In genomic region chr17:67992541-67993152, GRCh38 we compare ENCODE assay signal across 8 cellular contexts. TPM values are rescaled to one million over a fixed set of nuclear protein-coding genes. Genes with fewer than 3 reads are reported as not detected.
A peak's percentile ranks its signal among the peaks of the same experiment; 100 is the strongest.
DNase-seq lines count a peak whose midpoint lies in the region; ATAC-seq, FAIRE-seq and TF ChIP-seq lines count a peak whose summit lies in the region.

No MANE protein-coding gene starts in this region.

- H3K36me3 Mint-ChIP-seq in activated T-helper 2 cell treated with anti-CD3 and anti-CD28 coated beads, Interferon-gamma antibody, Interleukin-2, Interleukin-4, amounts not matched to agents 10 μg/mL and 5 μg/mL and 100 μg/mL, durations not matched to agents 14 hours and 24 hours and 36 hours (ENCODE audit: low read depth) = peaks cover 13% of the 10 kb centered on the region

- peaks cover 33% of the 10 kb centered on the region for H3K4me1 Mint-ChIP-seq in activated T-helper 2 cell treated with anti-CD3 and anti-CD28 coated beads, Interferon-gamma antibody, Interleukin-2, Interleukin-4, amounts not matched to agents 10 μg/mL and 5 μg/mL and 100 μg/mL, durations not matched to agents 14 hours and 24 hours and 36 hours (ENCODE audit: low read depth)

- H3K4me1 ChIP-seq in BE2C (peaks cover 7% of the 10 kb centered on the region), HCT116 (ENCODE audit: control insufficient read depth in 1 of 2, insufficient read depth in 2 of 2, low read length in 2 of 2) (peaks cover 9 to 27% of the 10 kb centered on the region in 2 experiments), small intestine (ENCODE audit: control insufficient read depth in 2 of 2, insufficient read depth in 1 of 2, low read depth in 1 of 2, low read length in 1 of 2) (peaks cover 0 to 2% of the 10 kb centered on the region in 2 donors)

- H3K27me3 ChIP-seq in BE2C (no peaks in the 10 kb centered on the region), HCT116 (ENCODE audit: insufficient read depth, low read length) (no peaks in the 10 kb centered on the region), small intestine (ENCODE audit: control insufficient read depth in 2 of 2, insufficient read depth in 2 of 2, low read length in 2 of 2) (no peaks in the 10 kb centered on the region)

- no peak for FAIRE-seq in small intestine (lab: Jason Lieb, UNC)

- no peaks in the 10 kb centered on the region for H3K36me3 ChIP-seq in BE2C
- peaks cover 0 to 3% of the 10 kb centered on the region in 2 experiments; a peak in 1 of 4 replicates for H3K36me3 ChIP-seq in HCT116 (ENCODE audit: control insufficient read depth in 1 of 2, insufficient read depth in 2 of 2, low read length in 2 of 2)
- H3K36me3 ChIP-seq in small intestine (ENCODE audit: control insufficient read depth in 2 of 2, insufficient read depth in 2 of 2, low read length in 2 of 2) = no peaks in the 10 kb centered on the region

- POLR2A ChIA-PET in HCT116 (lab: Charles Lee) = no interaction called here

- no peaks in the 10 kb centered on the region for H3K9me3 Mint-ChIP-seq in activated T-helper 2 cell treated with anti-CD3 and anti-CD28 coated beads, Interferon-gamma antibody, Interleukin-2, Interleukin-4, amounts not matched to agents 10 μg/mL and 5 μg/mL and 100 μg/mL, durations not matched to agents 14 hours and 24 hours and 36 hours

- H3K79me2 ChIP-seq in HCT116 (ENCODE audit: insufficient read depth, low read length) = peaks cover 15% of the 10 kb centered on the region

- CTCF ChIA-PET in HCT116 (lab: Charles Lee) = no interaction called here

- TF ChIP-seq CTCF in BE2C (IDR thresholded peaks at IDR 0.05; ENCODE audit: low read depth, low read length) = no peak
- 0 out of 6 replicates have a peak, but pooled peaks of 1 of the 3 experiments have one; percentile 8 for TF ChIP-seq CTCF in HCT116 (IDR thresholded peaks at IDR 0.05 in 2 of 3, conservative IDR thresholded peaks at IDR 0.05 in 1 of 3; ENCODE audit: borderline replicate concordance in 1 of 3, insufficient read depth in 1 of 3, low read depth in 2 of 3, low read length in 2 of 3)

- H3K27ac ChIP-seq in HCT116 (ENCODE audit: low read depth, low read length) = peak overlapping the region; percentile 99
- H3K27ac ChIP-seq in small intestine (ENCODE audit: low read depth in 1 of 2, low read length in 1 of 2) = peak overlapping the region; percentile 84 to 90

- no peaks in the 10 kb centered on the region for H3K9me2 ChIP-seq in HCT116 (ENCODE audit: insufficient read depth)

- TF ChIP-seq RAD21 in HCT116 (IDR thresholded peaks at IDR 0.05; ENCODE audit: low read depth) = no peak

- H3K4me3 ChIP-seq in BE2C (ENCODE audit: low read depth, low read length) = peak overlapping the region; percentile 80
- H3K4me3 ChIP-seq in HCT116 (replicated peaks in 1 of 2; ENCODE audit: low read depth in 1 of 2, low read length in 2 of 2) = peak overlapping the region; percentile 67 to 74
- H3K4me3 ChIP-seq in iPS-11a (ENCODE audit: low read depth, low read length) = peak overlapping the region; percentile 79
- peak overlapping the region in 1 of 2 donors; percentile 74 for H3K4me3 ChIP-seq in small intestine (ENCODE audit: low read depth in 1 of 2, low read length in 2 of 2)

- H3K4me2 ChIP-seq in HCT116 (ENCODE audit: low read length) = peak overlapping the region; percentile 91

- peak overlapping the region; percentile 83 for H3K27ac Mint-ChIP-seq in activated T-helper 2 cell treated with anti-CD3 and anti-CD28 coated beads, Interferon-gamma antibody, Interleukin-2, Interleukin-4, amounts not matched to agents 10 μg/mL and 5 μg/mL and 100 μg/mL, durations not matched to agents 14 hours and 24 hours and 36 hours

- 5 to 10% (median 6%) methylated on average over 19 of the region's 19 CpGs for WGBS in small intestine, 3 donors

- intact Hi-C loops in HCT116 (cut with micrococcal nuclease) = loop anchor here (5.0 kb wide), 1 partner anchor 110 kb away; no protein-coding TSS in a partner anchor
- intact Hi-C loops in activated T-helper 2 cell treated with anti-CD3 and anti-CD28 coated beads, Interferon-gamma antibody, Interleukin-2, Interleukin-4, amounts not matched to agents 10 μg/mL and 5 μg/mL and 100 μg/mL, durations not matched to agents 14 hours and 24 hours and 36 hours (cut with micrococcal nuclease) = loop anchor here (5.0 kb wide), 1 partner anchor 1335 kb away; the partner anchor contains the start of gene ABCA5

- no peaks in the 10 kb centered on the region for H4K20me1 ChIP-seq in HCT116 (ENCODE audit: insufficient read depth)

- RAD21 ChIA-PET in HCT116 (lab: Charles Lee; ENCODE audit: low non-redundant PET in 1 of 2, low total read pairs in 2 of 2, uncharacterized antibody in 2 of 2, unreplicated experiment in 2 of 2) = no interaction called here

- peak overlapping the region; percentile 90 for H3K4me3 Mint-ChIP-seq in activated T-helper 2 cell treated with anti-CD3 and anti-CD28 coated beads, Interferon-gamma antibody, Interleukin-2, Interleukin-4, amounts not matched to agents 10 μg/mL and 5 μg/mL and 100 μg/mL, durations not matched to agents 14 hours and 24 hours and 36 hours (ENCODE audit: low read depth)

- peaks cover 18% of the 10 kb centered on the region for H3K27me3 Mint-ChIP-seq in activated T-helper 2 cell treated with anti-CD3 and anti-CD28 coated beads, Interferon-gamma antibody, Interleukin-2, Interleukin-4, amounts not matched to agents 10 μg/mL and 5 μg/mL and 100 μg/mL, durations not matched to agents 14 hours and 24 hours and 36 hours (ENCODE audit: low read depth)

- no peak for DNase-seq in BE2C
- no peak for DNase-seq in HCT116 (ENCODE audit: low read depth, low spot score)
- no peak for DNase-seq in activated T-helper 2 cell treated with anti-CD3 and anti-CD28 coated beads, Interferon-gamma antibody, Interleukin-2, Interleukin-4, amounts not matched to agents 10 μg/mL and 5 μg/mL and 100 μg/mL, durations not matched to agents 14 hours and 24 hours and 36 hours (ENCODE audit: low spot score)
- peak; percentile 65 for DNase-seq in small intestine
- no peak for DNase-seq in NCI-H146 treated with DMSO at 0.1 percent for 48 hours (lab: John Stamatoyannopoulos, UW; ENCODE audit: unreplicated experiment)
- no peak for DNase-seq in stimulated activated CD8-positive, alpha-beta memory T cell treated with anti-CD3 and anti-CD28 coated beads, Interleukin-4, amount 100 ng/mL, for 48 hours

- TSS peak; percentile 76 for BruUV-seq in HCT116 (replicated peaks; lab: Mats Ljungman, UMichigan)

- H3K9me3 ChIP-seq in BE2C = no peaks in the 10 kb centered on the region
- H3K9me3 ChIP-seq in HCT116 (ENCODE audit: control insufficient read depth in 1 of 2, insufficient read depth in 1 of 2, low read depth in 1 of 2, low read length in 2 of 2) = no peaks in the 10 kb centered on the region
- H3K9me3 ChIP-seq in small intestine (ENCODE audit: control insufficient read depth, low read depth) = no peaks in the 10 kb centered on the region

- ATAC-seq in HCT116 = no peak
- ATAC-seq in HG03196 (IDR thresholded peaks at IDR 0.05; ENCODE audit: unreplicated experiment) = no peak

- no peak for TF ChIP-seq POLR2A in HCT116 (IDR thresholded peaks at IDR 0.05; ENCODE audit: borderline replicate concordance, extremely low read depth, insufficient read depth, insufficient read length)

- H3K9ac ChIP-seq in HCT116 (ENCODE audit: low read length) = peak overlapping the region; percentile 83

- peak overlapping the region; percentile 28 for H2AFZ ChIP-seq in HCT116 (ENCODE audit: low read depth, low read length, poor library complexity, severe bottlenecking)

TF ChIP-seq in HCT116, 20 proteins besides CTCF, POLR2A, EP300 and RAD21 (continues in another document):
- TF ChIP-seq SRF (IDR thresholded peaks at IDR 0.05; ENCODE audit: low read depth) = no peak
- no peak for TF ChIP-seq POLR2AphosphoS5 (IDR thresholded peaks at IDR 0.05; ENCODE audit: low read depth, low read length)
- no peak for TF ChIP-seq ZNF274 (IDR thresholded peaks at IDR 0.05; ENCODE audit: low read depth, low read length)
- TF ChIP-seq JUND (IDR thresholded peaks at IDR 0.05) = no peak
- TF ChIP-seq ELF1 (IDR thresholded peaks at IDR 0.05; ENCODE audit: borderline replicate concordance, low read depth) = no peak
- TF ChIP-seq ZFX (IDR thresholded peaks at IDR 0.05) = no peak
- TF ChIP-seq EZH2phosphoT487 (IDR thresholded peaks at IDR 0.05; ENCODE audit: borderline replicate concordance) = no peak
- TF ChIP-seq ATF3 (IDR thresholded peaks at IDR 0.05) = no peak
- TF ChIP-seq SIN3A (IDR thresholded peaks at IDR 0.05; ENCODE audit: low read depth) = no peak
- no peak for TF ChIP-seq MAX (IDR thresholded peaks at IDR 0.05)
- TF ChIP-seq EZH2 (IDR thresholded peaks at IDR 0.05) = no peak
- TF ChIP-seq CBX3 (IDR thresholded peaks at IDR 0.05; ENCODE audit: low read depth) = no peak
- TF ChIP-seq SP1 (IDR thresholded peaks at IDR 0.05; ENCODE audit: low read depth) = no peak
- TF ChIP-seq CEBPB (IDR thresholded peaks at IDR 0.05; ENCODE audit: low read depth) = no peak
- no peak for TF ChIP-seq TCF7L2 (IDR thresholded peaks at IDR 0.05; ENCODE audit: borderline replicate concordance, extremely low read depth, insufficient read depth, insufficient read length)

RNA-seq across cellular contexts. Expression of gene C17orf58, which starts 3.6 kb away (rescaled TPM):
- polyA plus RNA-seq in BE2C (2012; ENCODE audit: insufficient read depth, insufficient read length, low read depth) = 10.9 TPM
- 38.1 TPM for total RNA-seq in HCT116 (2021; ENCODE audit: unreplicated experiment)
- polyA plus RNA-seq in HCT116 (2012) = 39.6 and 42.6 TPM in 2 replicates
- 22.7 and 23.0 TPM in 2 replicates for total RNA-seq in activated T-helper 2 cell treated with anti-CD3 and anti-CD28 coated beads, Interferon-gamma antibody, Interleukin-2, Interleukin-4, amounts not matched to agents 10 μg/mL and 5 μg/mL and 100 μg/mL, durations not matched to agents 14 hours and 24 hours and 36 hours
- 10 to 100 TPM in 1 of 3 donors, 1 to 10 TPM in 2; 9.4 to 13.1 (median 10.0) TPM for polyA plus RNA-seq in small intestine

RNA-seq across cellular contexts. Expression of gene KPNA2, which starts 42.9 kb away (rescaled TPM):
- 95.7 TPM for polyA plus RNA-seq in BE2C (2012; ENCODE audit: insufficient read depth, insufficient read length, low read depth)
- total RNA-seq in HCT116 (2021; ENCODE audit: unreplicated experiment) = 330 TPM
- polyA plus RNA-seq in HCT116 (2012) = 213 and 301 TPM in 2 replicates
- 247 and 255 TPM in 2 replicates for total RNA-seq in activated T-helper 2 cell treated with anti-CD3 and anti-CD28 coated beads, Interferon-gamma antibody, Interleukin-2, Interleukin-4, amounts not matched to agents 10 μg/mL and 5 μg/mL and 100 μg/mL, durations not matched to agents 14 hours and 24 hours and 36 hours
- 10 to 100 TPM; 11.3 to 63.0 (median 12.1) TPM for polyA plus RNA-seq in small intestine
